29 cellular contexts compared by ENCODE assay signal in the genomic region with DNA sequence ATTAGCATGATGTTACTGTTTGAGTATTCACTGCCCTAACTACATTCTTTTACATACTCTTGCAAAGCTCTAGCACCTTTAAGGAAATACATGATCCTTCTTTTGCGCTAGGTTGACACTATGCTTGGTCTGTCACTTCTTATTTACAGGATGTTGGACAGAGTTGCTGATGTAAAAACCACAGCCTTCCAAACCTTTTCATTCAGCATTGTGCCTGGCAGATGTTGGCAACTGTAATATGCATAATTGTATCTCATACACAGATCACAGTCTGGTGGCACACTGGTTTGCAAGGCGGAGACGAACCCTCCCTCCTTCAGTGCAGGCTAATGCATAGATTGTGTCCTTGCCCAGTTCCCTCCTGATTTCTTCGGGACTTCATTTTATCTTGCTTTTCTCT.
"Had no signal": no experiment of that assay in that cellular context is flagged by ENCODE, and none has a peak within 500 bp of the region (broad histone marks: within the 10 kb centered on the region; RNA-seq: fewer than 3 reads in every experiment).

No MANE protein-coding gene starts in this region.

- H3K27ac Mint-ChIP-seq: immature natural killer cell; natural killer cell; progenitor cell of endocrine pancreas; stimulated activated memory B cell treated with anti-CD40 and anti-IgM and Interleukin-4, amounts not matched to agents 10 μg/mL and 1 μg/mL and 100 μg/mL, for 72 hours; stimulated activated naive CD8-positive, alpha-beta T cell treated with anti-CD3 and anti-CD28 coated beads, Interleukin-15, amount 100 ng/mL, for 72 hours had no signal

- H3K4me1 ChIP-seq: left lung, lower lobe of right lung, right atrium auricular region, right lobe of liver, testis, transverse colon, upper lobe of left lung, vagina had no signal

- H3K4me1 Mint-ChIP-seq: immature natural killer cell; naive B cell; natural killer cell; stimulated activated memory B cell treated with anti-CD40 and anti-IgM and Interleukin-4, amounts not matched to agents 10 μg/mL and 1 μg/mL and 100 μg/mL, for 72 hours; stimulated activated naive CD8-positive, alpha-beta T cell treated with anti-CD3 and anti-CD28 coated beads, Interleukin-15, amount 100 ng/mL, for 72 hours had no signal

- FAIRE-seq: islet of Langerhans, kidney had no signal

- H3K27ac ChIP-seq: left lung, lower lobe of right lung, ovary, right atrium auricular region, right lobe of liver, testis, thyroid gland, transverse colon, upper lobe of left lung, vagina had no signal

- H3K4me3 Mint-ChIP-seq: immature natural killer cell; natural killer cell; stimulated activated memory B cell treated with anti-CD40 and anti-IgM and Interleukin-4, amounts not matched to agents 10 μg/mL and 1 μg/mL and 100 μg/mL, for 72 hours; stimulated activated naive CD8-positive, alpha-beta T cell treated with anti-CD3 and anti-CD28 coated beads, Interleukin-15, amount 100 ng/mL, for 72 hours had no signal

- H3K4me2 ChIP-seq: smooth muscle cell had no signal

- H3K4me3 ChIP-seq: left lung, lower lobe of right lung, ovary, right atrium auricular region, right lobe of liver, smooth muscle cell, testis, thyroid gland, transverse colon, upper lobe of left lung, vagina had no signal

- H3K27me3 Mint-ChIP-seq: stimulated activated memory B cell treated with anti-CD40 and anti-IgM and Interleukin-4, amounts not matched to agents 10 μg/mL and 1 μg/mL and 100 μg/mL, for 72 hours; stimulated activated naive CD8-positive, alpha-beta T cell treated with anti-CD3 and anti-CD28 coated beads, Interleukin-15, amount 100 ng/mL, for 72 hours had no signal

- H3K9me3 ChIP-seq: left lung, lower lobe of right lung, ovary, right atrium auricular region, right lobe of liver, testis, thyroid gland, transverse colon, upper lobe of left lung, vagina had no signal

- ATAC-seq: left colon; left lung; lower lobe of right lung; natural killer cell; right lobe of liver; stimulated activated memory B cell treated with anti-CD40 and anti-IgM and Interleukin-4, amounts not matched to agents 10 μg/mL and 1 μg/mL and 100 μg/mL, for 72 hours; stimulated activated naive CD8-positive, alpha-beta T cell treated with anti-CD3 and anti-CD28 coated beads, Interleukin-15, amount 100 ng/mL, for 72 hours had no signal

- H3K27me3 ChIP-seq: left lung, ovary, right atrium auricular region, right lobe of liver, testis, thyroid gland, transverse colon, upper lobe of left lung, vagina had no signal

- H3K36me3 Mint-ChIP-seq: immature natural killer cell; naive B cell; natural killer cell; stimulated activated memory B cell treated with anti-CD40 and anti-IgM and Interleukin-4, amounts not matched to agents 10 μg/mL and 1 μg/mL and 100 μg/mL, for 72 hours had no signal

- H3K9me3 Mint-ChIP-seq: immature natural killer cell; natural killer cell; stimulated activated naive CD8-positive, alpha-beta T cell treated with anti-CD3 and anti-CD28 coated beads, Interleukin-15, amount 100 ng/mL, for 72 hours had no signal

- H3K36me3 ChIP-seq: left lung, lower lobe of right lung, ovary, right atrium auricular region, right lobe of liver, thyroid gland, transverse colon, upper lobe of left lung, vagina had no signal

- DNase-seq: hypothalamus; immature natural killer cell; kidney; left colon; left lung; lower lobe of right lung; mammary epithelial cell; mesenchymal stem cell; naive B cell; natural killer cell; ovary; right lobe of liver; stimulated activated CD4-positive, alpha-beta T cell treated with anti-CD3 and anti-CD28 coated beads, Interleukin-1b, Interleukin-23, amount 100 ng/mL, for 48 hours; stimulated activated CD4-positive, alpha-beta T cell treated with anti-CD3 and anti-CD28 coated beads, Interleukin-2, amount 100 ng/mL, for 48 hours; stimulated activated CD4-positive, alpha-beta T cell treated with anti-CD3 and anti-CD28 coated beads, Interleukin-4, amount 100 ng/mL, for 4 hours; stimulated activated CD8-positive, alpha-beta memory T cell treated with anti-CD3 and anti-CD28 coated beads, Interleukin-4, amount 100 ng/mL, for 48 hours; stimulated activated naive CD4-positive, alpha-beta T cell treated with Interleukin-2 at 50 U/mL for 16 hours; stimulated activated naive CD8-positive, alpha-beta T cell treated with anti-CD3 and anti-CD28 coated beads, Interleukin-15, amount 100 ng/mL, for 72 hours; substantia nigra; testis; thyroid gland; transverse colon; upper lobe of left lung had no signal
